In genomic region chr9:7228786-7229185, GRCh38 we compare ENCODE assay signal across 26 cellular contexts.
"Had no signal": no experiment of that assay in that cellular context is flagged by ENCODE, and none has a peak within 500 bp of the region (broad histone marks: within the 10 kb centered on the region; RNA-seq: fewer than 3 reads in every experiment).

No MANE protein-coding gene starts in this region.

- H3K27me3 ChIP-seq: neural progenitor cell, right atrium auricular region, right lobe of liver, testis, thyroid gland, transverse colon, vagina had no signal

- H3K36me3 ChIP-seq: left ventricle myocardium inferior, neural progenitor cell, neutrophil, right atrium auricular region, right lobe of liver, stomach, thyroid gland, transverse colon, upper lobe of left lung, vagina had no signal

- H3K9me3 ChIP-seq: left ventricle myocardium inferior, neutrophil, psoas muscle, right atrium auricular region, right lobe of liver, stomach, testis, thyroid gland, transverse colon, upper lobe of left lung, vagina had no signal

- H3K27ac ChIP-seq: left ventricle myocardium inferior, neural progenitor cell, neutrophil, parathyroid adenoma, psoas muscle, right atrium auricular region, right lobe of liver, stomach, testis, thyroid gland, transverse colon, upper lobe of left lung, vagina had no signal

- H3K4me3 ChIP-seq: left ventricle myocardium inferior, lung, neural progenitor cell, psoas muscle, right atrium auricular region, right lobe of liver, stomach, testis, thyroid gland, transverse colon, upper lobe of left lung, vagina had no signal

- H3K4me1 ChIP-seq: left ventricle myocardium inferior, neural progenitor cell, parathyroid adenoma, psoas muscle, right atrium auricular region, right lobe of liver, stomach, testis, thyroid gland, transverse colon, upper lobe of left lung, vagina had no signal

- DNase-seq: islet precursor cell; left ventricle myocardium inferior; mesendoderm; naive B cell; natural killer cell; nephron progenitor cell; occipital lobe; psoas muscle; right lobe of liver; stimulated activated CD4-positive, alpha-beta T cell treated with anti-CD3 and anti-CD28 coated beads, Interleukin-12 subunit alpha, Interleukin-12 subunit beta, amount 100 ng/mL, for 4 hours; stimulated activated CD4-positive, alpha-beta T cell treated with anti-CD3 and anti-CD28 coated beads, Interleukin-15, amount 100 ng/mL, for 24 hours; stimulated activated CD4-positive, alpha-beta T cell treated with anti-CD3 and anti-CD28 coated beads, Interleukin-2, amount 100 ng/mL, for 24 hours; stimulated activated CD4-positive, alpha-beta T cell treated with anti-CD3 and anti-CD28 coated beads, Interleukin-4, amount 100 ng/mL, for 1 hour; stimulated activated naive B cell treated with anti-CD40 and anti-IgM and Interleukin-4, amounts not matched to agents 10 μg/mL and 1 μg/mL and 100 μg/mL, for 72 hours; stimulated activated naive CD8-positive, alpha-beta T cell treated with anti-CD3 and anti-CD28 coated beads, Interleukin-15, Interleukin-2, amounts not matched to agents 100 U/mL and 50 U/mL, for 24 hours; stomach; testis; thyroid gland; transverse colon; upper lobe of left lung had no signal
